In the genomic region with DNA sequence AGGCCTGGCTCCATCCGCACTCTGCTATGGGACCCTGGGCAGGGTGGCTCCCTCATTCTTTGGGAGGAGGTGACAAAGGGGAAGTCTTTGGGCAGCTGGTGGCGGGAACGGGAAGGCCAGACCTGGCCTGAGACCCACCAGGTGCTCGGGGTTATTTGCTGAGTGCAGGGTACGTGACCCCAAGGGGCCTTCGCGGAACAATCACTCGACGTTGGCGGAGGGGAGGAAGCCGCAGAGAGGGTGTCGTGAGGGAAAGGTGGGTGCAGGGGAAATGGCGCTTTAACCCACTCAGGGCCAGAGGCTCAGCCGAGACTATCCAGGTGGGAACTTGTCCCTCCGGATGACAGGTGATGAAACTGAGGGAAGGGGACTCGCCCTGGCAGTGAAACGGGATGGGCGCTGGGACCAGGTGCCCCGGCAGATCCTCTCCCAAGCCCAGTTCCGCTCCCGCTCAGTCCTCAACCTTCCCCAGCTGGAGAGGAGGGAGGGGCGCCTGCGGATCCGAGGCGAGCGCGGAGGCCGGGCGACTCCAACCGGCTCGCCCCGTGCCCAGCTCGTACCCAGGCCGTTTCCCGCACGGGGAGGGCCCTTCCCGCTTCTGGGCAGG, we compare ENCODE assay signal across 8 cellular contexts. TPM values are rescaled to one million over a fixed set of nuclear protein-coding genes. Genes with fewer than 3 reads are reported as not detected.
DNase-seq lines count a peak whose midpoint lies in the region; ATAC-seq, FAIRE-seq and TF ChIP-seq lines count a peak whose summit lies in the region.

No MANE protein-coding gene starts in this region.

- peaks cover 21% of the 10 kb centered on the region for H3K9me3 Mint-ChIP-seq in glutamatergic neuron (ENCODE audit: unreplicated experiment)

- H3K4me2 ChIP-seq in SU-DHL-6 (ENCODE audit: low read depth, low read length, poor library complexity, severe bottlenecking), result peak overlapping the region; percentile 64

- CTCF ChIA-PET in GM10248 (lab: Yijun Ruan, JAX), result no interaction called here

- H3K4me1 Mint-ChIP-seq in glutamatergic neuron (ENCODE audit: low read depth, unreplicated experiment), result peaks cover 20% of the 10 kb centered on the region

- FAIRE-seq in frontal cortex (lab: Jason Lieb, UNC), result no peak

- no peaks in the 10 kb centered on the region for H3K36me3 Mint-ChIP-seq in glutamatergic neuron (ENCODE audit: unreplicated experiment)

- H3K27ac Mint-ChIP-seq in glutamatergic neuron (ENCODE audit: unreplicated experiment), result peak overlapping the region; percentile 90

- no peak for TF ChIP-seq CTCF in GM10248 (IDR thresholded peaks at IDR 0.05; ENCODE audit: control extremely low read depth, extremely low read depth, low read depth, missing control alignments)
- no peak for TF ChIP-seq CTCF in SU-DHL-6 (IDR thresholded peaks at IDR 0.05; ENCODE audit: insufficient read depth, low read length, poor library complexity, severe bottlenecking)
- TF ChIP-seq CTCF in glutamatergic neuron (IDR thresholded peaks at IDR 0.05; ENCODE audit: partially characterized antibody, unreplicated experiment), result no peak

- H3K9me2 ChIP-seq in SU-DHL-6 (replicated peaks; ENCODE audit: insufficient read depth, low read length), result no peaks in the 10 kb centered on the region

- H3K9me3 ChIP-seq in SU-DHL-6 (ENCODE audit: insufficient read depth, low read length), result no peaks in the 10 kb centered on the region

- no peak for TF ChIP-seq POLR2A in GM18505 (IDR thresholded peaks at IDR 0.05; ENCODE audit: borderline replicate concordance, extremely low read depth, insufficient read depth, insufficient read length)

- H3K79me2 ChIP-seq in SU-DHL-6 (ENCODE audit: insufficient read depth, low read length), result peaks cover 6% of the 10 kb centered on the region; the same call in 1 of the 2 replicates

- no peaks in the 10 kb centered on the region for H4K20me1 ChIP-seq in SU-DHL-6 (ENCODE audit: low read depth, low read length)

- H3K36me3 ChIP-seq in SU-DHL-6 (ENCODE audit: low read length) (no peaks in the 10 kb centered on the region), rectal smooth muscle tissue (ENCODE audit: control insufficient read depth, insufficient read depth, low read length) (no peaks in the 10 kb centered on the region)

- H3K9ac ChIP-seq in SU-DHL-6 (ENCODE audit: low read length), result peak overlapping the region; percentile 69
- H3K9ac ChIP-seq in rectal smooth muscle tissue (ENCODE audit: low read length), result peak overlapping the region; percentile 30

- H3K4me1 ChIP-seq in rectal smooth muscle tissue (ENCODE audit: control insufficient read depth, insufficient read depth, low read length), result peaks cover 22% of the 10 kb centered on the region

- H3K27me3 ChIP-seq in SU-DHL-6 (ENCODE audit: low read length) (no peaks in the 10 kb centered on the region), rectal smooth muscle tissue (ENCODE audit: control insufficient read depth, insufficient read depth, low read length) (peaks cover 8% of the 10 kb centered on the region)

- H3K27ac ChIP-seq in SU-DHL-6 (ENCODE audit: low read depth, low read length) (peak overlapping the region; percentile 88), rectal smooth muscle tissue (ENCODE audit: low read depth, low read length) (peak overlapping the region; percentile 89)

- H3K27me3 Mint-ChIP-seq in glutamatergic neuron (ENCODE audit: unreplicated experiment), result peaks cover 27% of the 10 kb centered on the region

- ATAC-seq in GM18505 (IDR thresholded peaks at IDR 0.05; ENCODE audit: unreplicated experiment) (no peak), HG03457 (IDR thresholded peaks at IDR 0.05; ENCODE audit: unreplicated experiment) (no peak)

- peak; percentile 37 for DNase-seq in GM10248 (ENCODE audit: extremely low spot score)
- DNase-seq in glutamatergic neuron, result no peak
- DNase-seq in CD1c-positive myeloid dendritic cell (ENCODE audit: extremely low spot score), result no peak
- no peak for DNase-seq in frontal cortex (ENCODE audit: low spot score in 2 of 2)

- H3F3A ChIP-seq in SU-DHL-6 (ENCODE audit: insufficient read depth), result peaks cover 33% of the 10 kb centered on the region

- POLR2A ChIA-PET in GM10248 (lab: Yijun Ruan, JAX), result no interaction called here

- peak overlapping the region; percentile 92 for H3K4me3 Mint-ChIP-seq in glutamatergic neuron (ENCODE audit: unreplicated experiment)

- H3K4me3 ChIP-seq in SU-DHL-6 (ENCODE audit: insufficient read depth, low read length, poor library complexity, severe bottlenecking), result peak overlapping the region; percentile 54
- peak overlapping the region; percentile 66 for H3K4me3 ChIP-seq in rectal smooth muscle tissue (ENCODE audit: low read length)

- no peak overlapping the region for H2AFZ ChIP-seq in SU-DHL-6 (ENCODE audit: low read depth, low read length, severe bottlenecking)

RNA-seq across cellular contexts. Expression of gene A4GALT, which starts 0.9 kb away (rescaled TPM):
- 61.4 TPM for total RNA-seq in glutamatergic neuron (ENCODE audit: unreplicated experiment)
- total RNA-seq in frontal cortex, result 0.41 TPM

Comparison
In these comparisons a context has a peak if more than half of its experiments do, and no peak if none do; other contexts are left out.
1. RNA of gene A4GALT, which starts 0.9 kb away (total RNA-seq): 61.4 TPM in glutamatergic neuron (single experiment); 0.41 TPM in frontal cortex (single experiment); every median in the first group is over 10 times any median in the second.